In genomic region chr6:159174263-159174974, GRCh38 we compare ENCODE assay signal across 8 cellular contexts. TPM values are rescaled to one million over a fixed set of nuclear protein-coding genes. Genes with fewer than 3 reads are reported as not detected.
DNase-seq lines count a peak whose midpoint lies in the region; ATAC-seq and TF ChIP-seq lines count a peak whose summit lies in the region.

No MANE protein-coding gene starts in this region.

- H3K4me3 ChIP-seq in effector memory CD4-positive, alpha-beta T cell (ENCODE audit: insufficient read depth, low read depth, low read length, poor library complexity, severe bottlenecking): no peak overlapping the region

- ATAC-seq in GM18907 (IDR thresholded peaks at IDR 0.05; ENCODE audit: unreplicated experiment) (peak; percentile 85), HG03442 (IDR thresholded peaks at IDR 0.05; ENCODE audit: unreplicated experiment) (peak; percentile 74)

- H3K27me3 ChIP-seq in effector memory CD4-positive, alpha-beta T cell (replicated peaks; ENCODE audit: control insufficient read depth, insufficient read depth, low read length, poor library complexity, severe bottlenecking): peaks cover 24% of the 10 kb centered on the region

- no peak overlapping the region for H3K27ac ChIP-seq in effector memory CD4-positive, alpha-beta T cell (ENCODE audit: insufficient read depth, low read length, poor library complexity, severe bottlenecking)

- DNase-seq in AG09319 (ENCODE audit: extremely low read depth, low read depth): no peak
- DNase-seq in NCI-H82 treated with DMSO at 0.1 percent for 48 hours (lab: John Stamatoyannopoulos, UW; ENCODE audit: unreplicated experiment): peak; percentile 8
- peak; percentile 87 for DNase-seq in activated CD8-positive, alpha-beta memory T cell treated with anti-CD3 and anti-CD28 coated beads for 24 hours
- DNase-seq in effector memory CD4-positive, alpha-beta T cell: peak; percentile 20 to 41 (median 24)
- DNase-seq in mesenteric fat pad (ENCODE audit: low spot score): peak; percentile 92
- peak; percentile 87 for DNase-seq in stimulated activated CD8-positive, alpha-beta memory T cell treated with anti-CD3 and anti-CD28 coated beads, Interleukin-4, amount 100 ng/mL, for 48 hours

- no peaks in the 10 kb centered on the region for H3K36me3 ChIP-seq in effector memory CD4-positive, alpha-beta T cell (ENCODE audit: control insufficient read depth, insufficient read depth, low read length)

- peaks cover 6% of the 10 kb centered on the region for H3K4me1 ChIP-seq in effector memory CD4-positive, alpha-beta T cell (ENCODE audit: control insufficient read depth, insufficient read depth, low read length, poor library complexity, severe bottlenecking)

- no peaks in the 10 kb centered on the region for H3K9me3 ChIP-seq in effector memory CD4-positive, alpha-beta T cell (ENCODE audit: control insufficient read depth, low read length)

- TF ChIP-seq CTCF in AG09319 (IDR thresholded peaks at IDR 0.05; ENCODE audit: low read depth, low read length): peak; percentile 100

RNA-seq across cellular contexts. Expression of gene FNDC1, which starts 5.2 kb away (rescaled TPM):
- total RNA-seq in mesenteric fat pad: 1.2 TPM
